ENCODE assay signal across 1 cellular context in genomic region chr14:34715108-34715863, GRCh38.
TF ChIP-seq lines count a peak whose summit lies in the region.

No MANE protein-coding gene starts in this region.

TF ChIP-seq in K562, 482 proteins besides CTCF, POLR2A, EP300 and RAD21 (continued from another document):
- TF ChIP-seq ZNF655 (CRISPR knock-in tag; IDR thresholded peaks at IDR 0.05) = no peak
- TF ChIP-seq THAP7 (CRISPR knock-in tag; IDR thresholded peaks at IDR 0.05) = no peak
- TF ChIP-seq NRF1 (conservative IDR thresholded peaks at IDR 0.05 in 1 of 2, IDR thresholded peaks at IDR 0.05 in 1 of 2) = 0 out of 4 replicates have a peak, but pooled peaks of 1 of the 2 experiments have one; percentile 1
- TF ChIP-seq FOXP1 (CRISPR knock-in tag; IDR thresholded peaks at IDR 0.05) = no peak
- TF ChIP-seq AFF4 (CRISPR knock-in tag; IDR thresholded peaks at IDR 0.05) = no peak
- TF ChIP-seq GABPA (tag; conservative IDR thresholded peaks at IDR 0.05; ENCODE audit: low read depth) = no peak
